Comparison of ENCODE assay signal across 1 cellular context in the genomic region with DNA sequence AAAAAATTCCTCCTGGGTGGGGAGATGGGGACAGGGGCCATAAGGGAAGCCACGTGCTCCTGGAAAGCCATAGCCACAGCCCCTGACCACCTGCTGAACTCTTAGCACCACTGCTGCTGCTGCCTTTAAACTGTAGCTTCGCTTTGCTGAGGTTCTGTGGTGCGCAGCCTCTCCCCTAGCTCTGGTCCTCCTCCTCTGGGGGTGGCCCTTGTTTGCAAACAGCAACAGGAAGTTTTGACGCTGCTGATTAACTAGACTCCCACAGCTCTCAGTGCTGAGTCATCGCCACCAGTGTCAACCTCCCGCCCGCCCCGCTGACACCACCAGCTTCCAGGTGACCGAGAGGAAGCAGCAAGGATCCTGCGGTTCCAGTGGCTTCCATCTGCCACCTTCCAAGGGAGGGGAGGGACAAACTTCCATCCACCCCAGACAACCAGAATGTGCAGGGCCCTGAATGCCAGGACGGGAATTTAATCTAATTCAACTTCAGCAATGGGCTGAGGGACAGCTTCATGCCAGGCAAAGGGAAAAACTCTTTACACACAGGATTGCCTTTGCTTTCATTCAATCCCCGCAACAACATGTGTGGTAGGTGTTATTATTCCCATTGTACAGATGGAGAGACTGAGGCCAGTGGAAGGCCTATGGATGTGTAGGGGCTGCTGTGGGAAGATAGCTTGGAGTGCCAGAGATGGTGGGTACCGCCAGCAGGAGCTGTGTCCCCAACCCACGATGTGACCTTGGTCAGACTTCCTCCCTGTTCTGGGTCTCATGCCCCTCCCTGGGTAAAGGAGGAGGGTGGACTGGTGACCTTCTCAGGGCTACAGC.
TF ChIP-seq lines count a peak whose summit lies in the region.

No MANE protein-coding gene starts in this region.

TF ChIP-seq in K562, 482 proteins besides CTCF, POLR2A, EP300 and RAD21 (continued from another document and continues in another):
- TF ChIP-seq, protein P1, sequence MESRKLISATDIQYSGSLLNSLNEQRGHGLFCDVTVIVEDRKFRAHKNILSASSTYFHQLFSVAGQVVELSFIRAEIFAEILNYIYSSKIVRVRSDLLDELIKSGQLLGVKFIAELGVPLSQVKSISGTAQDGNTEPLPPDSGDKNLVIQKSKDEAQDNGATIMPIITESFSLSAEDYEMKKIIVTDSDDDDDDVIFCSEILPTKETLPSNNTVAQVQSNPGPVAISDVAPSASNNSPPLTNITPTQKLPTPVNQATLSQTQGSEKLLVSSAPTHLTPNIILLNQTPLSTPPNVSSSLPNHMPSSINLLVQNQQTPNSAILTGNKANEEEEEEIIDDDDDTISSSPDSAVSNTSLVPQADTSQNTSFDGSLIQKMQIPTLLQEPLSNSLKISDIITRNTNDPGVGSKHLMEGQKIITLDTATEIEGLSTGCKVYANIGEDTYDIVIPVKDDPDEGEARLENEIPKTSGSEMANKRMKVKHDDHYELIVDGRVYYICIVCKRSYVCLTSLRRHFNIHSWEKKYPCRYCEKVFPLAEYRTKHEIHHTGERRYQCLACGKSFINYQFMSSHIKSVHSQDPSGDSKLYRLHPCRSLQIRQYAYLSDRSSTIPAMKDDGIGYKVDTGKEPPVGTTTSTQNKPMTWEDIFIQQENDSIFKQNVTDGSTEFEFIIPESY (CRISPR knock-in tag; IDR thresholded peaks at IDR 0.05), result peak; percentile 8; the same call in 1 of the 2 replicates
- no peak for TF ChIP-seq RAD51 (IDR thresholded peaks at IDR 0.05; ENCODE audit: borderline replicate concordance, low read depth)
- TF ChIP-seq ZNF780A (CRISPR knock-in tag; IDR thresholded peaks at IDR 0.05), result no peak
- no peak for TF ChIP-seq IFI16 (CRISPR knock-in tag; IDR thresholded peaks at IDR 0.05)
- no peak for TF ChIP-seq PHB2 (IDR thresholded peaks at IDR 0.05; ENCODE audit: low read depth)
- no peak for TF ChIP-seq PYGO2 (tag; IDR thresholded peaks at IDR 0.05)
- TF ChIP-seq, protein P2, sequence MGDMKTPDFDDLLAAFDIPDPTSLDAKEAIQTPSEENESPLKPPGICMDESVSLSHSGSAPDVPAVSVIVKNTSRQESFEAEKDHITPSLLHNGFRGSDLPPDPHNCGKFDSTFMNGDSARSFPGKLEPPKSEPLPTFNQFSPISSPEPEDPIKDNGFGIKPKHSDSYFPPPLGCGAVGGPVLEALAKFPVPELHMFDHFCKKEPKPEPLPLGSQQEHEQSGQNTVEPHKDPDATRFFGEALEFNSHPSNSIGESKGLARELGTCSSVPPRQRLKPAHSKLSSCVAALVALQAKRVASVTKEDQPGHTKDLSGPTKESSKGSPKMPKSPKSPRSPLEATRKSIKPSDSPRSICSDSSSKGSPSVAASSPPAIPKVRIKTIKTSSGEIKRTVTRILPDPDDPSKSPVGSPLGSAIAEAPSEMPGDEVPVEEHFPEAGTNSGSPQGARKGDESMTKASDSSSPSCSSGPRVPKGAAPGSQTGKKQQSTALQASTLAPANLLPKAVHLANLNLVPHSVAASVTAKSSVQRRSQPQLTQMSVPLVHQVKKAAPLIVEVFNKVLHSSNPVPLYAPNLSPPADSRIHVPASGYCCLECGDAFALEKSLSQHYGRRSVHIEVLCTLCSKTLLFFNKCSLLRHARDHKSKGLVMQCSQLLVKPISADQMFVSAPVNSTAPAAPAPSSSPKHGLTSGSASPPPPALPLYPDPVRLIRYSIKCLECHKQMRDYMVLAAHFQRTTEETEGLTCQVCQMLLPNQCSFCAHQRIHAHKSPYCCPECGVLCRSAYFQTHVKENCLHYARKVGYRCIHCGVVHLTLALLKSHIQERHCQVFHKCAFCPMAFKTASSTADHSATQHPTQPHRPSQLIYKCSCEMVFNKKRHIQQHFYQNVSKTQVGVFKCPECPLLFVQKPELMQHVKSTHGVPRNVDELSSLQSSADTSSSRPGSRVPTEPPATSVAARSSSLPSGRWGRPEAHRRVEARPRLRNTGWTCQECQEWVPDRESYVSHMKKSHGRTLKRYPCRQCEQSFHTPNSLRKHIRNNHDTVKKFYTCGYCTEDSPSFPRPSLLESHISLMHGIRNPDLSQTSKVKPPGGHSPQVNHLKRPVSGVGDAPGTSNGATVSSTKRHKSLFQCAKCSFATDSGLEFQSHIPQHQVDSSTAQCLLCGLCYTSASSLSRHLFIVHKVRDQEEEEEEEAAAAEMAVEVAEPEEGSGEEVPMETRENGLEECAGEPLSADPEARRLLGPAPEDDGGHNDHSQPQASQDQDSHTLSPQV (IDR thresholded peaks at IDR 0.05), result peak; percentile 87
- TF ChIP-seq NR2C1 (IDR thresholded peaks at IDR 0.05), result no peak
- 0 out of 2 replicates have a peak, but pooled peaks have one; percentile 14 for TF ChIP-seq NR2C1 (tag; IDR thresholded peaks at IDR 0.05)
- TF ChIP-seq NFXL1 (CRISPR knock-in tag; IDR thresholded peaks at IDR 0.05), result no peak
- TF ChIP-seq EHMT2 (IDR thresholded peaks at IDR 0.05), result no peak
- no peak for TF ChIP-seq ZNF75A (CRISPR knock-in tag; IDR thresholded peaks at IDR 0.05)
- TF ChIP-seq, protein P3, sequence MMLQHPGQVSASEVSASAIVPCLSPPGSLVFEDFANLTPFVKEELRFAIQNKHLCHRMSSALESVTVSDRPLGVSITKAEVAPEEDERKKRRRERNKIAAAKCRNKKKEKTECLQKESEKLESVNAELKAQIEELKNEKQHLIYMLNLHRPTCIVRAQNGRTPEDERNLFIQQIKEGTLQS (IDR thresholded peaks at IDR 0.05), result peak; percentile 96
- TF ChIP-seq, protein P3 (CRISPR knock-in tag; conservative IDR thresholded peaks at IDR 0.05), result no peak; the same call in 1 of the 2 replicates
- TF ChIP-seq POLR2H (tag; IDR thresholded peaks at IDR 0.05; ENCODE audit: low read depth), result no peak
- no peak for TF ChIP-seq SAFB (IDR thresholded peaks at IDR 0.05; ENCODE audit: borderline replicate concordance, low read depth, low read length)
- TF ChIP-seq ZNF3 (CRISPR knock-in tag; IDR thresholded peaks at IDR 0.05), result no peak
- TF ChIP-seq SIN3B (IDR thresholded peaks at IDR 0.05; ENCODE audit: low read depth), result no peak
- TF ChIP-seq, protein P4, sequence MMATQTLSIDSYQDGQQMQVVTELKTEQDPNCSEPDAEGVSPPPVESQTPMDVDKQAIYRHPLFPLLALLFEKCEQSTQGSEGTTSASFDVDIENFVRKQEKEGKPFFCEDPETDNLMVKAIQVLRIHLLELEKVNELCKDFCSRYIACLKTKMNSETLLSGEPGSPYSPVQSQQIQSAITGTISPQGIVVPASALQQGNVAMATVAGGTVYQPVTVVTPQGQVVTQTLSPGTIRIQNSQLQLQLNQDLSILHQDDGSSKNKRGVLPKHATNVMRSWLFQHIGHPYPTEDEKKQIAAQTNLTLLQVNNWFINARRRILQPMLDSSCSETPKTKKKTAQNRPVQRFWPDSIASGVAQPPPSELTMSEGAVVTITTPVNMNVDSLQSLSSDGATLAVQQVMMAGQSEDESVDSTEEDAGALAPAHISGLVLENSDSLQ (IDR thresholded peaks at IDR 0.05), result peak; percentile 79
- TF ChIP-seq, protein P5, sequence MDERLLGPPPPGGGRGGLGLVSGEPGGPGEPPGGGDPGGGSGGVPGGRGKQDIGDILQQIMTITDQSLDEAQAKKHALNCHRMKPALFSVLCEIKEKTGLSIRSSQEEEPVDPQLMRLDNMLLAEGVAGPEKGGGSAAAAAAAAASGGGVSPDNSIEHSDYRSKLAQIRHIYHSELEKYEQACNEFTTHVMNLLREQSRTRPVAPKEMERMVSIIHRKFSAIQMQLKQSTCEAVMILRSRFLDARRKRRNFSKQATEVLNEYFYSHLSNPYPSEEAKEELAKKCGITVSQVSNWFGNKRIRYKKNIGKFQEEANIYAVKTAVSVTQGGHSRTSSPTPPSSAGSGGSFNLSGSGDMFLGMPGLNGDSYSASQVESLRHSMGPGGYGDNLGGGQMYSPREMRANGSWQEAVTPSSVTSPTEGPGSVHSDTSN (CRISPR knock-in tag; IDR thresholded peaks at IDR 0.05; ENCODE audit: low read depth), result no peak
- TF ChIP-seq, protein P5 (tag; conservative IDR thresholded peaks at IDR 0.05; ENCODE audit: low read depth), result peak; percentile 53
- TF ChIP-seq ZNF445 (CRISPR knock-in tag; IDR thresholded peaks at IDR 0.05; ENCODE audit: low read depth), result no peak
- peak; percentile 86; the same call in 1 of the 2 replicates for TF ChIP-seq ESRRA (IDR thresholded peaks at IDR 0.05; ENCODE audit: borderline replicate concordance, low read depth)
- no peak for TF ChIP-seq ZNF212 (CRISPR knock-in tag; IDR thresholded peaks at IDR 0.05)
- no peak for TF ChIP-seq CREBBP (IDR thresholded peaks at IDR 0.05; ENCODE audit: low read depth, low read length)
- TF ChIP-seq PHF20 (IDR thresholded peaks at IDR 0.05; ENCODE audit: partially characterized antibody), result peak; percentile 45
- TF ChIP-seq, protein P6, sequence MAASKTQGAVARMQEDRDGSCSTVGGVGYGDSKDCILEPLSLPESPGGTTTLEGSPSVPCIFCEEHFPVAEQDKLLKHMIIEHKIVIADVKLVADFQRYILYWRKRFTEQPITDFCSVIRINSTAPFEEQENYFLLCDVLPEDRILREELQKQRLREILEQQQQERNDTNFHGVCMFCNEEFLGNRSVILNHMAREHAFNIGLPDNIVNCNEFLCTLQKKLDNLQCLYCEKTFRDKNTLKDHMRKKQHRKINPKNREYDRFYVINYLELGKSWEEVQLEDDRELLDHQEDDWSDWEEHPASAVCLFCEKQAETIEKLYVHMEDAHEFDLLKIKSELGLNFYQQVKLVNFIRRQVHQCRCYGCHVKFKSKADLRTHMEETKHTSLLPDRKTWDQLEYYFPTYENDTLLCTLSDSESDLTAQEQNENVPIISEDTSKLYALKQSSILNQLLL (CRISPR knock-in tag; IDR thresholded peaks at IDR 0.05; ENCODE audit: borderline replicate concordance), result no peak
- TF ChIP-seq PTTG1 (tag; IDR thresholded peaks at IDR 0.05; ENCODE audit: low read depth), result no peak
- TF ChIP-seq ZNF707 (CRISPR knock-in tag; conservative IDR thresholded peaks at IDR 0.05), result no peak
- no peak for TF ChIP-seq ZNF431 (CRISPR knock-in tag; IDR thresholded peaks at IDR 0.05)
- TF ChIP-seq ELF1 (tag; IDR thresholded peaks at IDR 0.05), result peak; percentile 54; the same call in 1 of the 2 replicates
- TF ChIP-seq TRIM28 (IDR thresholded peaks at IDR 0.05), result peak; percentile 51
- TF ChIP-seq, protein P7, sequence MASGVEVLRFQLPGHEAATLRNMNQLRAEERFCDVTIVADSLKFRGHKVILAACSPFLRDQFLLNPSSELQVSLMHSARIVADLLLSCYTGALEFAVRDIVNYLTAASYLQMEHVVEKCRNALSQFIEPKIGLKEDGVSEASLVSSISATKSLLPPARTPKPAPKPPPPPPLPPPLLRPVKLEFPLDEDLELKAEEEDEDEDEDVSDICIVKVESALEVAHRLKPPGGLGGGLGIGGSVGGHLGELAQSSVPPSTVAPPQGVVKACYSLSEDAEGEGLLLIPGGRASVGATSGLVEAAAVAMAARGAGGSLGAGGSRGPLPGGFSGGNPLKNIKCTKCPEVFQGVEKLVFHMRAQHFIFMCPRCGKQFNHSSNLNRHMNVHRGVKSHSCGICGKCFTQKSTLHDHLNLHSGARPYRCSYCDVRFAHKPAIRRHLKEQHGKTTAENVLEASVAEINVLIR (CRISPR knock-in tag; IDR thresholded peaks at IDR 0.05), result no peak
- TF ChIP-seq TOE1 (IDR thresholded peaks at IDR 0.05; ENCODE audit: borderline replicate concordance), result peak; percentile 68; the same call in 1 of the 2 replicates
- TF ChIP-seq TOE1 (CRISPR knock-in tag; IDR thresholded peaks at IDR 0.05; ENCODE audit: borderline replicate concordance, low read depth), result no peak
- peak; percentile 74 for TF ChIP-seq RNF2 (IDR thresholded peaks at IDR 0.05)
- TF ChIP-seq CHCHD3 (CRISPR knock-in tag; IDR thresholded peaks at IDR 0.05), result no peak
- no peak for TF ChIP-seq ZNF717 (CRISPR knock-in tag; IDR thresholded peaks at IDR 0.05)
- TF ChIP-seq SRSF3 (IDR thresholded peaks at IDR 0.05; ENCODE audit: insufficient read depth, low read length), result no peak
- TF ChIP-seq, protein P8, sequence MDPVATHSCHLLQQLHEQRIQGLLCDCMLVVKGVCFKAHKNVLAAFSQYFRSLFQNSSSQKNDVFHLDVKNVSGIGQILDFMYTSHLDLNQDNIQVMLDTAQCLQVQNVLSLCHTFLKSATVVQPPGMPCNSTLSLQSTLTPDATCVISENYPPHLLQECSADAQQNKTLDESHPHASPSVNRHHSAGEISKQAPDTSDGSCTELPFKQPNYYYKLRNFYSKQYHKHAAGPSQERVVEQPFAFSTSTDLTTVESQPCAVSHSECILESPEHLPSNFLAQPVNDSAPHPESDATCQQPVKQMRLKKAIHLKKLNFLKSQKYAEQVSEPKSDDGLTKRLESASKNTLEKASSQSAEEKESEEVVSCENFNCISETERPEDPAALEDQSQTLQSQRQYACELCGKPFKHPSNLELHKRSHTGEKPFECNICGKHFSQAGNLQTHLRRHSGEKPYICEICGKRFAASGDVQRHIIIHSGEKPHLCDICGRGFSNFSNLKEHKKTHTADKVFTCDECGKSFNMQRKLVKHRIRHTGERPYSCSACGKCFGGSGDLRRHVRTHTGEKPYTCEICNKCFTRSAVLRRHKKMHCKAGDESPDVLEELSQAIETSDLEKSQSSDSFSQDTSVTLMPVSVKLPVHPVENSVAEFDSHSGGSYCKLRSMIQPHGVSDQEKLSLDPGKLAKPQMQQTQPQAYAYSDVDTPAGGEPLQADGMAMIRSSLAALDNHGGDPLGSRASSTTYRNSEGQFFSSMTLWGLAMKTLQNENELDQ (CRISPR knock-in tag; IDR thresholded peaks at IDR 0.05; ENCODE audit: borderline replicate concordance), result no peak
- TF ChIP-seq POLR3G (IDR thresholded peaks at IDR 0.05; ENCODE audit: extremely low read depth, insufficient read length, insufficient replicate concordance), result no peak
- TF ChIP-seq NFIX (CRISPR knock-in tag; IDR thresholded peaks at IDR 0.05; ENCODE audit: low read depth), result no peak
- peak; percentile 87 for TF ChIP-seq CREM (IDR thresholded peaks at IDR 0.05; ENCODE audit: low read depth)
- TF ChIP-seq MCM3 (IDR thresholded peaks at IDR 0.05), result no peak
- TF ChIP-seq GATA2 (CRISPR knock-in tag; IDR thresholded peaks at IDR 0.05), result no peak
- no peak for TF ChIP-seq MCM7 (IDR thresholded peaks at IDR 0.05)
- no peak for TF ChIP-seq HOXB6 (CRISPR knock-in tag; IDR thresholded peaks at IDR 0.05; ENCODE audit: borderline replicate concordance)
- TF ChIP-seq ELF4 (CRISPR knock-in tag; IDR thresholded peaks at IDR 0.05), result peak; percentile 83
- TF ChIP-seq BCOR (IDR thresholded peaks at IDR 0.05), result peak; percentile 95
- TF ChIP-seq HMG20A (CRISPR knock-in tag; conservative IDR thresholded peaks at IDR 0.05), result no peak
